1 cellular context compared by ENCODE assay signal in genomic region chr1:185862235-185862634, GRCh38.
TF ChIP-seq lines count a peak whose summit lies in the region.

No MANE protein-coding gene starts in this region.

TF ChIP-seq in K562, 482 proteins besides CTCF, POLR2A, EP300 and RAD21 (continued from another document and continues in another):
- TF ChIP-seq SPI1 (IDR thresholded peaks at IDR 0.05; ENCODE audit: borderline replicate concordance, low read depth, low read length): no peak
- TF ChIP-seq SOX6 (IDR thresholded peaks at IDR 0.05): peak; percentile 82
- TF ChIP-seq PML (IDR thresholded peaks at IDR 0.05; ENCODE audit: low read length): no peak
- TF ChIP-seq TEAD4 (IDR thresholded peaks at IDR 0.05; ENCODE audit: low read length): peak; percentile 21; the same call in 1 of the 2 replicates
- TF ChIP-seq TEAD4 (CRISPR knock-in tag; IDR thresholded peaks at IDR 0.05; ENCODE audit: borderline replicate concordance): no peak
- TF ChIP-seq ZNF639 (CRISPR knock-in tag; conservative IDR thresholded peaks at IDR 0.05 in 1 of 2, IDR thresholded peaks at IDR 0.05 in 1 of 2): no peak
- no peak for TF ChIP-seq MEF2A (IDR thresholded peaks at IDR 0.05; ENCODE audit: control insufficient read depth, low read depth, low read length)
- no peak for TF ChIP-seq PRMT5 (CRISPR knock-in tag; IDR thresholded peaks at IDR 0.05)
- no peak for TF ChIP-seq CC2D1A (IDR thresholded peaks at IDR 0.05)
- no peak for TF ChIP-seq TBL1XR1 (IDR thresholded peaks at IDR 0.05; ENCODE audit: low read length in 2 of 2)
- no peak for TF ChIP-seq ZNF507 (tag; conservative IDR thresholded peaks at IDR 0.05)
- TF ChIP-seq ZNF239 (CRISPR knock-in tag; IDR thresholded peaks at IDR 0.05): no peak
- peak; percentile 89 for TF ChIP-seq FOSL1 (tag; conservative IDR thresholded peaks at IDR 0.05)
- no peak for TF ChIP-seq ZBTB11 (CRISPR knock-in tag; IDR thresholded peaks at IDR 0.05)
- TF ChIP-seq SMARCC2 (IDR thresholded peaks at IDR 0.05; ENCODE audit: low read depth): peak; percentile 35; the same call in 1 of the 2 replicates
- no peak for TF ChIP-seq TFAP4 (CRISPR knock-in tag; IDR thresholded peaks at IDR 0.05; ENCODE audit: borderline replicate concordance)
- no peak for TF ChIP-seq FOXJ2 (tag; IDR thresholded peaks at IDR 0.05)
- TF ChIP-seq ZFPM2 (CRISPR knock-in tag; IDR thresholded peaks at IDR 0.05): no peak
- TF ChIP-seq C11orf30 (IDR thresholded peaks at IDR 0.05; ENCODE audit: low read depth): peak; percentile 98
- TF ChIP-seq SFPQ (IDR thresholded peaks at IDR 0.05; ENCODE audit: low read depth, low read length): no peak
- TF ChIP-seq SRSF7 (optimal IDR thresholded peaks at IDR 0.05; ENCODE audit: low read depth, low read length): no peak
- no peak for TF ChIP-seq ZNF224 (CRISPR knock-in tag; IDR thresholded peaks at IDR 0.05)
- no peak for TF ChIP-seq RERE (CRISPR knock-in tag; IDR thresholded peaks at IDR 0.05; ENCODE audit: borderline replicate concordance)
- TF ChIP-seq SMARCB1 (IDR thresholded peaks at IDR 0.05; ENCODE audit: insufficient read length, low read depth): no peak
- peak; percentile 64; the same call in 1 of the 2 replicates for TF ChIP-seq ZNF644 (tag; IDR thresholded peaks at IDR 0.05; ENCODE audit: low read depth)
- TF ChIP-seq GTF2B (IDR thresholded peaks at IDR 0.05; ENCODE audit: extremely low read depth, insufficient read length): no peak
- TF ChIP-seq ETV6 (IDR thresholded peaks at IDR 0.05; ENCODE audit: borderline replicate concordance in 1 of 2, low read depth in 2 of 2, low read length in 1 of 2): no peak
- TF ChIP-seq ETV6 (CRISPR knock-in tag; IDR thresholded peaks at IDR 0.05; ENCODE audit: borderline replicate concordance): no peak
- TF ChIP-seq EZH2 (IDR thresholded peaks at IDR 0.05; ENCODE audit: borderline replicate concordance, low read depth, low read length): no peak
- peak; percentile 53; the same call in 1 of the 2 replicates for TF ChIP-seq LEF1 (IDR thresholded peaks at IDR 0.05)
- no peak for TF ChIP-seq FOXO4 (CRISPR knock-in tag; IDR thresholded peaks at IDR 0.05)
- no peak for TF ChIP-seq MTF1 (CRISPR knock-in tag; IDR thresholded peaks at IDR 0.05; ENCODE audit: borderline replicate concordance)
- TF ChIP-seq SNAPC5 (CRISPR knock-in tag; IDR thresholded peaks at IDR 0.05): no peak
- TF ChIP-seq NCOR1 (IDR thresholded peaks at IDR 0.05): peak; percentile 49; the same call in 1 of the 2 replicates
- TF ChIP-seq TGIF2 (CRISPR knock-in tag; IDR thresholded peaks at IDR 0.05): no peak
- TF ChIP-seq ZBTB12 (CRISPR knock-in tag; IDR thresholded peaks at IDR 0.05): no peak
- TF ChIP-seq BACH1 (tag; IDR thresholded peaks at IDR 0.05): peak; percentile 84
- TF ChIP-seq HEY1 (CRISPR knock-in tag; IDR thresholded peaks at IDR 0.05; ENCODE audit: borderline replicate concordance): no peak
- TF ChIP-seq ZNF444 (CRISPR knock-in tag; IDR thresholded peaks at IDR 0.05): no peak
- TF ChIP-seq POLR2H (tag; IDR thresholded peaks at IDR 0.05; ENCODE audit: low read depth): no peak
- TF ChIP-seq NCOA2 (IDR thresholded peaks at IDR 0.05; ENCODE audit: partially characterized antibody in 2 of 2): no peak
- TF ChIP-seq COPS2 (conservative IDR thresholded peaks at IDR 0.05): no peak
- no peak for TF ChIP-seq YY1 (IDR thresholded peaks at IDR 0.05; ENCODE audit: borderline replicate concordance in 1 of 3, control insufficient read depth in 1 of 3, extremely low read depth in 1 of 3, insufficient read depth in 3 of 3, insufficient read length in 1 of 3, insufficient replicate concordance in 2 of 3, low read depth in 1 of 3, low read length in 2 of 3)
- no peak for TF ChIP-seq ZNF785 (CRISPR knock-in tag; IDR thresholded peaks at IDR 0.05)
- no peak for TF ChIP-seq KLF10 (CRISPR knock-in tag; IDR thresholded peaks at IDR 0.05)
- no peak for TF ChIP-seq POLR2AphosphoS2 (IDR thresholded peaks at IDR 0.05; ENCODE audit: low read length)
- no peak for TF ChIP-seq ZNF217 (CRISPR knock-in tag; IDR thresholded peaks at IDR 0.05)
- TF ChIP-seq SREBF1 (IDR thresholded peaks at IDR 0.05; ENCODE audit: borderline replicate concordance, low read depth, low read length): no peak
- TF ChIP-seq TCF7L2 (IDR thresholded peaks at IDR 0.05; ENCODE audit: low read depth, low read length): no peak
